ENCODE assay signal across 7 cellular contexts in the genomic region with DNA sequence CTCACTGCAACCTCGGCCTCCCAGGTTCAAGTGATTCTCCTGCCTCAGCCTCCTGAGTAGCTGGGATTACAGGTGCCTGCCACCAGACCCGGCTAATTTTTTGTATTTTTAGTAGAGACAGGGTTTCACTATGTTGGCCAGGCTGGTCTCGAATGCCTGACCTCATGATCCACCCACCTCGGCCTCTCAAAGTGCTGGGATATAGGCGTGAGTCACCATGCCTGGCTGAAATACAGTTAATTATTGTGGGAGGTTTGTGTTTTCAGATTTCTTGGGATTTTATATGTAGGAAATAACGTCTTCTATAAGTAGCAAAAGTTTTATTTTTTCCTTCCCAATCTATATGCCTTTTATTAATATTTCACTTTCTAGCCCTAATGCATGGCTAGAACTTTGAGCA. TPM values are rescaled to one million over a fixed set of nuclear protein-coding genes. Genes with fewer than 3 reads are reported as not detected.
A peak's percentile ranks its signal among the peaks of the same experiment; 100 is the strongest.
DNase-seq lines count a peak whose midpoint lies in the region; ATAC-seq, FAIRE-seq and TF ChIP-seq lines count a peak whose summit lies in the region.
"Not testable (repeated sequence)": the region's sequence is repeated elsewhere in the genome, so short reads cannot be mapped to it uniquely, and the experiment has no call there.

No MANE protein-coding gene starts in this region.

- WGBS in IMR-90 (ENCODE audit: extremely low coverage in 2 of 2, insufficient read length in 1 of 2), 2 experiments: no CpG with 5 or more reads among the region's 6 CpGs
- 32% methylated on average over 6 of the region's 6 CpGs for WGBS in K562 (ENCODE audit: insufficient coverage, low coverage, missing lambda C conversion rate)

- CTCF ChIA-PET in IMR-90 (lab: Yijun Ruan, JAX); K562 (lab: Yijun Ruan, JAX; ENCODE audit: low intra/inter-chr PET ratio): not testable (repeated sequence)

- not testable (repeated sequence) for H3K18ac ChIP-seq in IMR-90 (ENCODE audit: low read depth, low read length)

- not testable (repeated sequence) for H3K4ac ChIP-seq in IMR-90 (ENCODE audit: low read depth, low read length)

- intact Hi-C loops in IMR-90 (cut with micrococcal nuclease); K562 (cut with micrococcal nuclease): not testable (repeated sequence)

- not testable (repeated sequence) for H4K8ac ChIP-seq in IMR-90 (ENCODE audit: low read depth in 2 of 2, low read length in 2 of 2)

- not testable (repeated sequence) for H2BK5ac ChIP-seq in IMR-90 (ENCODE audit: low read depth, low read length, poor library complexity, severe bottlenecking)

- H4K91ac ChIP-seq in IMR-90 (ENCODE audit: insufficient read depth, low read depth, low read length): not testable (repeated sequence)

- not testable (repeated sequence) for H3K4me2 ChIP-seq in IMR-90 (ENCODE audit: low read depth, low read length); K562 (ENCODE audit: insufficient read depth, low read length)

- not testable (repeated sequence) for H3K36me3 ChIP-seq in IMR-90 (ENCODE audit: control insufficient read depth, insufficient read depth, low read length); K562 (ENCODE audit: control insufficient read depth, insufficient read depth, low read length)

- not testable (repeated sequence) for H3K9me1 ChIP-seq in IMR-90 (ENCODE audit: insufficient read depth, low read length); K562 (ENCODE audit: control insufficient read depth, insufficient read depth, low read length)

- in situ Hi-C loops in ACHN (cut with HindIII; ENCODE audit: low pct_ligation_motif_present, low pct_unique_long_range_greater_than_20kb, low sequenced_read_pairs) (loop anchor here (25.0 kb wide), 1 partner anchor 239 kb away; a partner anchor contains a TSS), K562 (cut with MboI) (loop anchor here (25.0 kb wide), 1 partner anchor 664 kb away; a partner anchor contains a TSS)
- in situ Hi-C loops in IMR-90 (cut with MboI; ENCODE audit: low sequenced_read_pairs): not testable (repeated sequence)

- H2BK15ac ChIP-seq in IMR-90 (ENCODE audit: low read depth, low read length): not testable (repeated sequence)

- not testable (repeated sequence) for H3K79me2 ChIP-seq in K562 (ENCODE audit: control insufficient read depth, insufficient read depth, low read length)

- not testable (repeated sequence) for BruUV-seq in IMR-90 (replicated peaks; lab: Mats Ljungman, UMichigan); K562 (replicated peaks; lab: Mats Ljungman, UMichigan)

- not testable (repeated sequence) for H3K14ac ChIP-seq in IMR-90 (replicated peaks; ENCODE audit: low read depth, low read length)

- H4K20me1 ChIP-seq in IMR-90 (ENCODE audit: insufficient read depth, low read length); K562 (replicated peaks; ENCODE audit: control insufficient read depth, insufficient read depth, low read length): not testable (repeated sequence)

- H3K4me1 ChIP-seq in IMR-90 (ENCODE audit: control insufficient read depth, insufficient read depth, low read length); K562 (replicated peaks in 1 of 2; ENCODE audit: control insufficient read depth in 2 of 2, insufficient read depth in 2 of 2, low read length in 2 of 2): not testable (repeated sequence)

- not testable (repeated sequence) for H3K9ac ChIP-seq in IMR-90 (ENCODE audit: low read depth, low read length); K562 (ENCODE audit: insufficient read depth in 1 of 2, low read depth in 2 of 2, low read length in 2 of 2)

- not testable (repeated sequence) for H2AFZ ChIP-seq in IMR-90 (replicated peaks; ENCODE audit: low read length, poor library complexity); K562 (ENCODE audit: low read depth, low read length)

- DNase-seq in ACHN (peak; percentile 48), ELR (ENCODE audit: low read depth) (peak; percentile 47), RCC 7860 (ENCODE audit: low spot score) (peak; percentile 20), kidney glomerular epithelial cell (lab: John Stamatoyannopoulos, UW) (peak; percentile 34), renal cortical epithelial cell (ENCODE audit: low read depth) (peak; percentile 74)
- not testable (repeated sequence) for DNase-seq in IMR-90; K562 (ENCODE audit: extremely low read depth in 1 of 4, low spot score in 3 of 4)

- not testable (repeated sequence) for H2BK120ac ChIP-seq in IMR-90 (ENCODE audit: low read depth, low read length)

- not testable (repeated sequence) for H2BK20ac ChIP-seq in IMR-90 (ENCODE audit: low read depth, low read length)

- not testable (repeated sequence) for H2AK9ac ChIP-seq in IMR-90 (replicated peaks; ENCODE audit: low read depth, low read length, poor library complexity)

- not testable (repeated sequence) for H4K5ac ChIP-seq in IMR-90 (ENCODE audit: low read depth, low read length)

- not testable (repeated sequence) for TF ChIP-seq CTCF in IMR-90 (conservative IDR thresholded peaks at IDR 0.05; ENCODE audit: low read depth, low read length); K562 (IDR thresholded peaks at IDR 0.05 in 2 of 3, conservative IDR thresholded peaks at IDR 0.05 in 1 of 3; ENCODE audit: insufficient read depth in 2 of 3, low read depth in 1 of 3, low read length in 3 of 3)

- not testable (repeated sequence) for TF ChIP-seq EP300 in K562 (IDR thresholded peaks at IDR 0.05; ENCODE audit: low read length)

- H3K23ac ChIP-seq in IMR-90 (ENCODE audit: low read depth, low read length): not testable (repeated sequence)

- not testable (repeated sequence) for H3K56ac ChIP-seq in IMR-90 (ENCODE audit: extremely low read depth, insufficient read depth, low read length)

- FAIRE-seq in RCC 7860 (lab: Jason Lieb, UNC): peak; percentile 62
- not testable (repeated sequence) for FAIRE-seq in K562 (lab: Jason Lieb, UNC)

- H3K27me3 ChIP-seq in IMR-90 (ENCODE audit: control insufficient read depth, insufficient read depth, low read length); K562 (ENCODE audit: control insufficient read depth in 2 of 2, insufficient read depth in 2 of 2, low read length in 2 of 2): not testable (repeated sequence)

- dilution Hi-C loops in IMR-90 (cut with HindIII; ENCODE audit: low sequenced_read_pairs, unreplicated experiment): loop anchor here (25.0 kb wide), 1 partner anchor 114 kb away; no protein-coding TSS in a partner anchor

- not testable (repeated sequence) for H3K9me3 ChIP-seq in IMR-90 (ENCODE audit: control insufficient read depth, insufficient read depth, low read length); K562 (replicated peaks; ENCODE audit: control insufficient read depth, insufficient read depth, low read depth, low read length)

- H3K27ac ChIP-seq in IMR-90 (ENCODE audit: insufficient read depth, low read length); K562 (ENCODE audit: extremely low read depth, low read depth, low read length): not testable (repeated sequence)

- H2AK5ac ChIP-seq in IMR-90 (ENCODE audit: low read depth, low read length): peak overlapping the region; percentile 39; the same call in 1 of the 2 replicates

- not testable (repeated sequence) for TF ChIP-seq RAD21 in IMR-90 (IDR thresholded peaks at IDR 0.05; ENCODE audit: low read length); K562 (CRISPR knock-in tag; conservative IDR thresholded peaks at IDR 0.05 in 1 of 2, IDR thresholded peaks at IDR 0.05 in 1 of 2)

- H3K4me3 ChIP-seq in IMR-90 (ENCODE audit: insufficient read depth, low read depth, low read length); K562: not testable (repeated sequence)

- TF ChIP-seq POLR2A in IMR-90 (IDR thresholded peaks at IDR 0.05; ENCODE audit: low read depth, low read length); K562 (conservative IDR thresholded peaks at IDR 0.05): not testable (repeated sequence)

- POLR2A ChIA-PET in IMR-90 (lab: Charles Lee; ENCODE audit: unreplicated experiment); K562 (lab: Yijun Ruan, JAX): not testable (repeated sequence)

- H3K79me1 ChIP-seq in IMR-90 (ENCODE audit: low read depth in 1 of 2, low read length in 2 of 2): not testable (repeated sequence)

- ATAC-seq in IMR-90 (ENCODE audit: low read depth); K562: not testable (repeated sequence)

RNA-seq across cellular contexts. Expression of a gene that starts 19.3 kb away (rescaled TPM):
- total RNA-seq in IMR-90 (2012; rRNA removed) (40.1 and 65.8 TPM in 2 replicates), K562 (2014; rRNA removed) (24.9 and 29.9 TPM in 2 replicates), K562 (2014; rRNA removed; fragmentation: Illumina TruSeq; extraction: Trizol) (18.5 and 19.2 TPM in 2 replicates), K562 (2015; rRNA removed; fragmentation: Illumina TruSeq; extraction: Trizol) (22.8 and 23.3 TPM in 2 replicates), K562 (2021) (33.6 and 35.2 TPM in 2 replicates), renal cortical epithelial cell (103 and 113 TPM in 2 replicates)
- polyA plus RNA-seq in IMR-90 (2012; rRNA removed) (28.8 and 32.1 TPM in 2 replicates), K562 (2011; rRNA removed) (14.2 and 16.3 TPM in 2 replicates), K562 (2014; fragmentation: Illumina TruSeq; extraction: Trizol) (25.7 and 28.8 TPM in 2 replicates), K562 (2014; fragmentation: Nextera tagmentation; extraction: Ambion mirVana) (10 to 100 TPM; 15.3 to 32.5 TPM), K562 (2014; rRNA removed) (23.6 and 27.1 TPM in 2 replicates)
- polyA plus RNA-seq in IMR-90 (2012; cell fraction: cytosol; rRNA removed): 22.1 and 31.2 TPM in 2 replicates
- polyA plus RNA-seq in IMR-90 (2012; cell fraction: nucleus; rRNA removed; ENCODE audit: low replicate concordance): 16.1 and 17.6 TPM in 2 replicates
- total RNA-seq in K562 (2011; cell fraction: chromatin; rRNA removed; ENCODE audit: low replicate concordance): 12.1 and 12.2 TPM in 2 replicates
- total RNA-seq in K562 (2011; cell fraction: nucleolus; rRNA removed): 9.1 and 10.3 TPM in 2 replicates
- total RNA-seq in K562 (2011; cell fraction: nucleoplasm; rRNA removed): 11.2 and 16.2 TPM in 2 replicates
- 9.6 and 14.5 TPM in 2 replicates for polyA plus RNA-seq in K562 (2011; cell fraction: cytosol; rRNA removed)
- 11.4 and 14.0 TPM in 2 replicates for polyA plus RNA-seq in K562 (2011; cell fraction: nucleus; rRNA removed)
- polyA plus RNA-seq in K562 (2012): 28.6 and 33.5 TPM in 2 replicates
- polyA minus RNA-seq in K562 (2011; rRNA and poly(A)+ RNA removed): 17.7 and 17.9 TPM in 2 replicates
- polyA minus RNA-seq in K562 (2011; cell fraction: cytosol; rRNA and poly(A)+ RNA removed): 11.6 and 12.2 TPM in 2 replicates
- polyA minus RNA-seq in K562 (2011; cell fraction: nucleus; rRNA and poly(A)+ RNA removed): 9.0 and 14.4 TPM in 2 replicates

RNA-seq across cellular contexts. Expression of a gene that starts 21.0 kb away (rescaled TPM):
- 30.5 and 76.1 TPM in 2 replicates for total RNA-seq in IMR-90 (2012; rRNA removed)
- polyA plus RNA-seq in IMR-90 (2012; rRNA removed): 19.3 and 19.5 TPM in 2 replicates
- polyA plus RNA-seq in IMR-90 (2012; cell fraction: cytosol; rRNA removed): 0.86 and 1.4 TPM in 2 replicates
- polyA plus RNA-seq in IMR-90 (2012; cell fraction: nucleus; rRNA removed; ENCODE audit: low replicate concordance): 4.3 and 28.1 TPM in 2 replicates
- 151 and 436 TPM in 2 replicates for total RNA-seq in K562 (2011; cell fraction: chromatin; rRNA removed; ENCODE audit: low replicate concordance)
- 66.5 and 78.6 TPM in 2 replicates for total RNA-seq in K562 (2011; cell fraction: nucleolus; rRNA removed)
- total RNA-seq in K562 (2011; cell fraction: nucleoplasm; rRNA removed): 121 and 142 TPM in 2 replicates
- 58.6 and 59.6 TPM in 2 replicates for total RNA-seq in K562 (2014; rRNA removed)
- total RNA-seq in K562 (2014; rRNA removed; fragmentation: Illumina TruSeq; extraction: Trizol): 82.4 and 89.9 TPM in 2 replicates
- total RNA-seq in K562 (2015; rRNA removed; fragmentation: Illumina TruSeq; extraction: Trizol): 94.4 and 104 TPM in 2 replicates
- 60.6 and 61.0 TPM in 2 replicates for total RNA-seq in K562 (2021)
- 50.5 and 59.2 TPM in 2 replicates for polyA plus RNA-seq in K562 (2011; rRNA removed)
- polyA plus RNA-seq in K562 (2011; cell fraction: cytosol; rRNA removed): 4.7 and 12.4 TPM in 2 replicates
- 55.0 and 74.9 TPM in 2 replicates for polyA plus RNA-seq in K562 (2011; cell fraction: nucleus; rRNA removed)
- polyA plus RNA-seq in K562 (2012): 29.6 and 43.1 TPM in 2 replicates
- polyA plus RNA-seq in K562 (2014; fragmentation: Illumina TruSeq; extraction: Trizol): 65.1 and 89.1 TPM in 2 replicates
- 10 to 100 TPM; 38.8 to 73.2 TPM for polyA plus RNA-seq in K562 (2014; fragmentation: Nextera tagmentation; extraction: Ambion mirVana)
- 55.9 and 60.0 TPM in 2 replicates for polyA plus RNA-seq in K562 (2014; rRNA removed)
- 140 and 166 TPM in 2 replicates for polyA minus RNA-seq in K562 (2011; rRNA and poly(A)+ RNA removed)
- 26.8 and 51.8 TPM in 2 replicates for polyA minus RNA-seq in K562 (2011; cell fraction: cytosol; rRNA and poly(A)+ RNA removed)
- 80.1 and 150 TPM in 2 replicates for polyA minus RNA-seq in K562 (2011; cell fraction: nucleus; rRNA and poly(A)+ RNA removed)
- 27.8 and 117 TPM in 2 replicates for total RNA-seq in renal cortical epithelial cell
